ENCODE assay signal across 36 cellular contexts in genomic region chr1:53851571-53852282, GRCh38. TPM values are rescaled to one million over a fixed set of nuclear protein-coding genes. Genes with fewer than 3 reads are reported as not detected.
"Had no signal": no experiment of that assay in that cellular context is flagged by ENCODE, and none has a peak within 500 bp of the region (broad histone marks: within the 10 kb centered on the region; RNA-seq: fewer than 3 reads in every experiment).

No MANE protein-coding gene starts in this region.

- ATAC-seq: activated CD4-positive, CD25-positive, alpha-beta regulatory T cell treated with anti-CD3 and anti-CD28 coated beads, Interleukin-2, amount 50 U/mL, for 24 hours; foreskin keratinocyte; heart left ventricle; mucosa of descending colon; T-helper 17 cell had no signal

- H3K4me1 ChIP-seq: esophagus muscularis mucosa, foreskin keratinocyte, heart left ventricle, left ventricle myocardium inferior, suprapubic skin, tibial artery, upper lobe of right lung had no signal

- H3K27me3 Mint-ChIP-seq: activated CD4-positive, alpha-beta memory T cell treated with anti-CD3 and anti-CD28 coated beads for 36 hours; activated T-cell treated with anti-CD3 and anti-CD28 coated beads, Interleukin-2, amount 50 U/mL, for 24 hours; central memory CD8-positive, alpha-beta T cell; dendritic cell treated with granulocyte-macrophage colony-stimulating factor and Interleukin-4, amounts not matched to agents 40 ng/mL and 50 ng/mL, for 4 days; T-helper 17 cell had no signal

- H3K4me1 Mint-ChIP-seq: central memory CD8-positive, alpha-beta T cell; endodermal cell; immature natural killer cell had no signal

- H3K27me3 ChIP-seq: esophagus muscularis mucosa, foreskin keratinocyte, heart left ventricle, neutrophil, suprapubic skin, tibial artery, upper lobe of right lung had no signal

- H3K4me3 Mint-ChIP-seq: activated CD4-positive, alpha-beta memory T cell treated with anti-CD3 and anti-CD28 coated beads for 36 hours; activated T-cell treated with anti-CD3 and anti-CD28 coated beads, Interleukin-2, amount 50 U/mL, for 24 hours; central memory CD8-positive, alpha-beta T cell; dendritic cell treated with granulocyte-macrophage colony-stimulating factor and Interleukin-4, amounts not matched to agents 40 ng/mL and 50 ng/mL, for 4 days; endodermal cell; immature natural killer cell; nephron progenitor cell; T-helper 17 cell had no signal

- H3K4me3 ChIP-seq: esophagus muscularis mucosa, heart left ventricle, left ventricle myocardium inferior, lung, mucosa of descending colon, suprapubic skin, tibial artery, upper lobe of right lung had no signal

- H3K36me3 ChIP-seq: WERI-Rb-1 had no signal

- FAIRE-seq: bronchial epithelial cell had no signal

- H3K27ac ChIP-seq: esophagus muscularis mucosa, foreskin keratinocyte, heart left ventricle, left ventricle myocardium inferior, neutrophil, suprapubic skin, tibial artery, upper lobe of right lung, WERI-Rb-1 had no signal

- DNase-seq: activated CD4-positive, alpha-beta memory T cell treated with anti-CD3 and anti-CD28 coated beads for 36 hours; activated CD4-positive, alpha-beta T cell treated with anti-CD3 and anti-CD28 coated beads for 48 hours; activated CD8-positive, alpha-beta memory T cell treated with anti-CD3 and anti-CD28 coated beads, Interleukin-2, amount 50 U/mL, for 48 hours; activated gamma-delta T cell treated with Interleukin-2 at 50 U/mL for 16 hours; activated naive CD4-positive, alpha-beta T cell treated with anti-CD3 and anti-CD28 coated beads, Interleukin-2, amount 50 U/mL, for 16 hours; activated T-cell treated with anti-CD3 and anti-CD28 coated beads, Interleukin-2, amount 50 U/mL, for 24 hours; amniotic stem cell; endodermal cell; foreskin keratinocyte; heart left ventricle; hypothalamus; immature natural killer cell; kidney glomerular epithelial cell; left ventricle myocardium inferior; mesendoderm; mucosa of descending colon; nephron progenitor cell; stimulated activated CD4-positive, alpha-beta T cell treated with anti-CD3 and anti-CD28 coated beads, Interleukin-15, amount 100 ng/mL, for 24 hours; stimulated activated CD4-positive, alpha-beta T cell treated with anti-CD3 and anti-CD28 coated beads, Interleukin-2, amount 100 ng/mL, for 24 hours; stimulated activated naive CD4-positive, alpha-beta T cell; T-helper 17 cell; T1000; tibial artery; upper lobe of right lung; WERI-Rb-1 had no signal

- H3K9me3 Mint-ChIP-seq: activated CD4-positive, alpha-beta memory T cell treated with anti-CD3 and anti-CD28 coated beads for 36 hours; activated T-cell treated with anti-CD3 and anti-CD28 coated beads, Interleukin-2, amount 50 U/mL, for 24 hours; central memory CD8-positive, alpha-beta T cell; dendritic cell treated with granulocyte-macrophage colony-stimulating factor and Interleukin-4, amounts not matched to agents 40 ng/mL and 50 ng/mL, for 4 days; endodermal cell; immature natural killer cell had no signal

- H3K9me3 ChIP-seq: esophagus muscularis mucosa, heart left ventricle, left ventricle myocardium inferior, mucosa of descending colon, neutrophil, suprapubic skin, tibial artery, upper lobe of right lung had no signal

- H3K27ac Mint-ChIP-seq: activated CD4-positive, alpha-beta memory T cell treated with anti-CD3 and anti-CD28 coated beads for 36 hours; activated T-cell treated with anti-CD3 and anti-CD28 coated beads, Interleukin-2, amount 50 U/mL, for 24 hours; dendritic cell treated with granulocyte-macrophage colony-stimulating factor and Interleukin-4, amounts not matched to agents 40 ng/mL and 50 ng/mL, for 4 days; endodermal cell; nephron progenitor cell had no signal

RNA-seq across cellular contexts. Expression of gene DIO1, which starts 42.3 kb away (rescaled TPM):
- total RNA-seq: activated CD4-positive, alpha-beta memory T cell treated with anti-CD3 and anti-CD28 coated beads for 36 hours; activated CD8-positive, alpha-beta memory T cell treated with anti-CD3 and anti-CD28 coated beads for 36 hours; bronchial epithelial cell; endodermal cell; esophagus muscularis mucosa; foreskin keratinocyte; heart left ventricle; left ventricle myocardium inferior; mucosa of descending colon; osteocyte; posterior vena cava; suprapubic skin; T-helper 17 cell; upper lobe of right lung had no signal
- polyA plus RNA-seq: foreskin keratinocyte, heart left ventricle had no signal
